Comparison of ENCODE assay signal across 10 cellular contexts in the genomic region with DNA sequence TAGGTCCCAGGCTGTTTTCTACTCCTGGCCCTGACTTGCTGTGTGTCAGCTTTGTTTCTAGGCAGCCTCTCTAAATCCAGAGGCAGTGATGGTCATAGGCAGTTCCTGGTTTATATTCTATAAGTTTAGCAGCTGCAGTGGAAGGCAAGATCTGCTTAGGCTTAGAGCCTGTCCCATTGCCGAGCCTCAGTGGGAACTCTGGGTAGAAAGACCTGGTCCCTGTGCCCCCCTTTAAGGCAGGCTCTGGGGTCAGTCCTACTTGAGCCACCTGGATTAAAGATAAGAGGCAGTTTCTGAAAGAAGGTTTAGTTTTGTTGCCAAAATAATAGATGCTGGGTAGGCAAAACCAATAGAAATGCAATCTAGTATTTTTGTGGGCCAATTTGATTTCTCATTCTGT. TPM values are rescaled to one million over a fixed set of nuclear protein-coding genes. Genes with fewer than 3 reads are reported as not detected.
DNase-seq lines count a peak whose midpoint lies in the region; ATAC-seq and TF ChIP-seq lines count a peak whose summit lies in the region.
"Had no signal": no experiment of that assay in that cellular context is flagged by ENCODE, and none has a peak within 500 bp of the region (broad histone marks: within the 10 kb centered on the region; RNA-seq: fewer than 3 reads in every experiment).

No MANE protein-coding gene starts in this region.

- no peak for DNase-seq in caudate nucleus (lab: John Stamatoyannopoulos, UW)
- no peak for DNase-seq in hypothalamus (lab: John Stamatoyannopoulos, UW)
- DNase-seq in NCI-H524 treated with DMSO at 0.1 percent for 48 hours (lab: John Stamatoyannopoulos, UW) = no peak
- DNase-seq in body of pancreas = no peak
- DNase-seq: NCI-H2227 treated with DMSO at 0.1 percent for 48 hours, SIG-M5 had no signal

- TF ChIP-seq POLR2A in body of pancreas (IDR thresholded peaks at IDR 0.05) = no peak

- H2AFZ ChIP-seq in ACC112 (ENCODE audit: low read length, unreplicated experiment) = no peak overlapping the region
- H2AFZ ChIP-seq in Loucy (ENCODE audit: low read length) = peak overlapping the region; percentile 4; the same call in 1 of the 2 replicates

- peak overlapping the region; percentile 77 for H3K4me2 ChIP-seq in Loucy (ENCODE audit: low read depth, low read length, poor library complexity, severe bottlenecking)

- H4K20me1 ChIP-seq in Loucy (ENCODE audit: insufficient read depth, low read length, poor library complexity, severe bottlenecking) = no peaks in the 10 kb centered on the region

- no peak for ATAC-seq in GM19351 (IDR thresholded peaks at IDR 0.05; ENCODE audit: unreplicated experiment)
- ATAC-seq in body of pancreas = no peak

- peaks cover 7% of the 10 kb centered on the region for H3K36me3 ChIP-seq in ACC112 (ENCODE audit: insufficient read depth, low read length)
- peaks cover 50% of the 10 kb centered on the region for H3K36me3 ChIP-seq in Loucy (ENCODE audit: insufficient read depth, low read length)
- peaks cover 35 to 61% of the 10 kb centered on the region in 2 donors for H3K36me3 ChIP-seq in muscle layer of duodenum (ENCODE audit: control insufficient read depth in 1 of 2, insufficient read depth in 2 of 2, low read length in 2 of 2)
- peaks cover 10 to 23% of the 10 kb centered on the region in 2 donors for H3K36me3 ChIP-seq in body of pancreas (replicated peaks in 1 of 2; ENCODE audit: insufficient read depth in 1 of 2, low read depth in 2 of 2)

- H3K4me1 ChIP-seq in ACC112 (ENCODE audit: control insufficient read depth, insufficient read depth, low read length, unreplicated experiment) = peaks cover 30% of the 10 kb centered on the region
- H3K4me1 ChIP-seq in Loucy (ENCODE audit: insufficient read depth, low read length, poor library complexity, severe bottlenecking) = peaks cover 44% of the 10 kb centered on the region
- no peaks in the 10 kb centered on the region for H3K4me1 ChIP-seq in muscle layer of duodenum (ENCODE audit: control insufficient read depth in 1 of 2, insufficient read depth in 2 of 2, low read length in 2 of 2)
- peaks cover 6% of the 10 kb centered on the region for H3K4me1 ChIP-seq in body of pancreas

- no peak for TF ChIP-seq CTCF in Loucy (conservative IDR thresholded peaks at IDR 0.05; ENCODE audit: low read length)
- TF ChIP-seq CTCF in body of pancreas (IDR thresholded peaks at IDR 0.05) = no peak

- peak overlapping the region; percentile 78 for H3K9ac ChIP-seq in Loucy (ENCODE audit: low read depth, low read length, poor library complexity, severe bottlenecking)

- H3K79me2 ChIP-seq in ACC112 (ENCODE audit: control insufficient read depth, insufficient read depth, low read length, unreplicated experiment) (no peaks in the 10 kb centered on the region), Loucy (ENCODE audit: insufficient read depth, low read length) (peaks cover 18% of the 10 kb centered on the region; the same call in 1 of the 2 replicates)

- 89 to 100% methylated on average over 1 of the region's 1 CpG for WGBS in body of pancreas, 2 donors

- H3K27me3 ChIP-seq in ACC112 (ENCODE audit: insufficient read depth, low read length) (no peaks in the 10 kb centered on the region), Loucy (ENCODE audit: insufficient read depth, low read length, poor library complexity, severe bottlenecking) (no peaks in the 10 kb centered on the region), muscle layer of duodenum (ENCODE audit: low read depth, low read length) (no peaks in the 10 kb centered on the region), body of pancreas (no peaks in the 10 kb centered on the region)

- H3K4me3 ChIP-seq in ACC112 (ENCODE audit: low read depth, low read length) = peak overlapping the region; percentile 39; the same call in 1 of the 2 replicates
- peak overlapping the region; percentile 70 for H3K4me3 ChIP-seq in Loucy (ENCODE audit: low read length, poor library complexity, severe bottlenecking)
- H3K4me3 ChIP-seq in muscle layer of duodenum (ENCODE audit: low read depth in 1 of 2, low read length in 2 of 2) = no peak overlapping the region
- H3K4me3 ChIP-seq in body of pancreas = no peak overlapping the region

- H3K27ac ChIP-seq in ACC112 (ENCODE audit: low read depth, low read length) = peak overlapping the region; percentile 90
- H3K27ac ChIP-seq in caudate nucleus (ENCODE audit: low read depth, low read length) = peak overlapping the region; percentile 36
- H3K27ac ChIP-seq in muscle layer of duodenum (ENCODE audit: low read length) = peak overlapping the region; percentile 3
- H3K27ac ChIP-seq in body of pancreas = peak overlapping the region in 2 of 4 donors; percentile 1 to 17

- intact Hi-C loops in body of pancreas (cut with DNase I) = no loop called here

- no peaks in the 10 kb centered on the region for H3K9me2 ChIP-seq in Loucy (replicated peaks; ENCODE audit: low read depth, low read length)

- peaks cover 30% of the 10 kb centered on the region for H3F3A ChIP-seq in Loucy (ENCODE audit: low read depth)

- H3K9me3 ChIP-seq in Loucy (ENCODE audit: insufficient read depth, low read depth, low read length) (no peaks in the 10 kb centered on the region), muscle layer of duodenum (ENCODE audit: control insufficient read depth in 1 of 2, low read length in 2 of 2) (no peaks in the 10 kb centered on the region), body of pancreas (no peaks in the 10 kb centered on the region)

RNA-seq across cellular contexts. Expression of gene MCCC2, which starts 13.6 kb away (rescaled TPM):
- 10 to 100 TPM; 22.8 to 31.0 TPM for total RNA-seq in body of pancreas

Comparison
In these comparisons a context has a peak if more than half of its experiments do, and no peak if none do; other contexts are left out.
1. H3K4me3 ChIP-seq: peak in ACC112 (single experiment) and Loucy (single experiment); none in muscle layer of duodenum (0 of 2) and body of pancreas (0 of 2).